In the genomic region with DNA sequence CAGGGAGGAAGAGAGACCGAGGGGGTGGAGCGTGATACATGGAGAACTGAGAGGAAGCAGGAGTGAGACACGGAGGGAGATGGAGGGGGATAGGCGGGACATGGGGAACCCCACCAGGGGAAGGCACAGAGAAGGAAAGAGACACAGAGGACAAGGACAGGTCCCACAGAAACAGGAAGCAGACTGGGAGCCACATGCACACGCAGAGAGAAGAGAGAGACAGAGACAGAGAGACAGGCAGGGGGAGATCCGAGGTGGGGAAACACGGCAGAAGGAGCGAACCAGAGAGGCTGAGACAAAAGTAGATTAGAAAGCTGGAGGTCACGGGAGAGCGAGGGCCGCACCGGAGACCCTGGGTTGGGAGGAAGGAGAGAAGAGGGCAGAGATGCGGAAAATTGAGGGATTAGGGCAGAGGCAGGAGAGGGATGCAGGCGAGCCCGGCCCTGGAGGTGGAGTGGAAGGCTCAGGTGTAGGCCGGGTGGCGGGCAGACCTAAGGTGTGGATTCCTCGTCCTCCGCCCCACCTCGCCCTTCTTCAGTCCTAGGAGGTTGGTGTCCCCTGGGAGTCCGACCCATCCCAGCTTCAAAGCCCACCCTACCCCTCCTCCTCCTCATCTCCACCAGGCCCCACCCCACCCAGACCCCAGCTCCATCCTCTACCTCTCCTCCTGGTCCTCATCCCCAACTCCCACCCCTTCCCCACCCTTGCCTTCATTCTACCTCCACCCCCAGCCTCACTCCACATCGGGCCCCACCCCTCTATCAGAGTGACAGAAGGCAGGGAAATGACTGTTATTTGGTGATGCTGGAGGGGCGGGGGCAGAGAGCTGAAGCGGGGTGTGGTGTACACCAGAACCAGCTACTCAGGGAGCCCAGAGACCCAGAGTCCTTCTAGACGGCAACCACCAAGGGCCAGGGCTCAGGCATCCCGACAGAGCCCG, we compare ENCODE assay signal across 26 cellular contexts. TPM values are rescaled to one million over a fixed set of nuclear protein-coding genes. Genes with fewer than 3 reads are reported as not detected.
DNase-seq lines count a peak whose midpoint lies in the region; ATAC-seq, FAIRE-seq and TF ChIP-seq lines count a peak whose summit lies in the region.
"Had no signal": no experiment of that assay in that cellular context is flagged by ENCODE, and none has a peak within 500 bp of the region (broad histone marks: within the 10 kb centered on the region; RNA-seq: fewer than 3 reads in every experiment).

No MANE protein-coding gene starts in this region.

- no peaks in the 10 kb centered on the region for H3K4me1 ChIP-seq in body of pancreas
- H3K4me1 ChIP-seq: psoas muscle had no signal

- H3K4me3 ChIP-seq in body of pancreas = no peak overlapping the region
- H3K4me3 ChIP-seq: psoas muscle, SK-N-MC, skin epidermis, thoracic aorta had no signal

- H3K27me3 Mint-ChIP-seq in stimulated activated naive CD8-positive, alpha-beta T cell treated with anti-CD3 and anti-CD28 coated beads, Interleukin-15, amount 100 ng/mL, for 72 hours = peaks cover 21% of the 10 kb centered on the region
- peaks cover 8% of the 10 kb centered on the region in 2 donors for H3K27me3 Mint-ChIP-seq in T-cell
- peaks cover 27% of the 10 kb centered on the region for H3K27me3 Mint-ChIP-seq in dendritic cell treated with granulocyte-macrophage colony-stimulating factor and Interleukin-4, amounts not matched to agents 40 ng/mL and 50 ng/mL, for 4 days
- peaks cover 17 to 20% of the 10 kb centered on the region in 2 donors for H3K27me3 Mint-ChIP-seq in stimulated activated naive B cell treated with anti-CD40 and anti-IgM and Interleukin-4, amounts not matched to agents 10 μg/mL and 1 μg/mL and 100 μg/mL, for 72 hours
- H3K27me3 Mint-ChIP-seq: activated CD4-positive, alpha-beta memory T cell treated with anti-CD3 and anti-CD28 coated beads for 36 hours had no signal

- no peak for DNase-seq in stimulated activated naive CD8-positive, alpha-beta T cell treated with anti-CD3 and anti-CD28 coated beads, Interleukin-15, amount 100 ng/mL, for 72 hours
- no peak for DNase-seq in stimulated activated naive CD8-positive, alpha-beta T cell treated with anti-CD3 and anti-CD28 coated beads, Interleukin-15, Interleukin-2, amounts not matched to agents 100 U/mL and 50 U/mL, for 24 hours
- no peak for DNase-seq in T-cell
- no peak for DNase-seq in stimulated activated naive B cell treated with anti-CD40 and anti-IgM and Interleukin-4, amounts not matched to agents 10 μg/mL and 1 μg/mL and 100 μg/mL, for 72 hours
- DNase-seq in kidney tubule cell (ENCODE audit: low spot score) = no peak
- DNase-seq in frontal cortex (ENCODE audit: low spot score in 2 of 2) = no peak
- no peak for DNase-seq in body of pancreas
- DNase-seq: activated CD4-positive, alpha-beta memory T cell treated with anti-CD3 and anti-CD28 coated beads for 36 hours; activated naive CD4-positive, alpha-beta T cell treated with Interleukin-2 at 50 U/mL for 16 hours; anterior cingulate cortex; central memory CD4-positive, alpha-beta T cell; GOT3; left ventricle myocardium superior; NCI-H1417 treated with DMSO at 0.1 percent for 48 hours; NCI-H510A; stimulated activated CD4-positive, alpha-beta T cell treated with anti-CD3 and anti-CD28 coated beads, Interleukin-1b, Interleukin-23, amount 100 ng/mL, for 48 hours; T-helper 9 cell had no signal

- peak overlapping the region; percentile 6 to 32 for H3K4me3 Mint-ChIP-seq in stimulated activated naive CD8-positive, alpha-beta T cell treated with anti-CD3 and anti-CD28 coated beads, Interleukin-15, amount 100 ng/mL, for 72 hours
- peak overlapping the region in 2 of 3 donors; percentile 14 to 33 for H3K4me3 Mint-ChIP-seq in T-cell
- H3K4me3 Mint-ChIP-seq in dendritic cell treated with granulocyte-macrophage colony-stimulating factor and Interleukin-4, amounts not matched to agents 40 ng/mL and 50 ng/mL, for 4 days = no peak overlapping the region
- H3K4me3 Mint-ChIP-seq in stimulated activated naive B cell treated with anti-CD40 and anti-IgM and Interleukin-4, amounts not matched to agents 10 μg/mL and 1 μg/mL and 100 μg/mL, for 72 hours = peak overlapping the region; percentile 40 to 50
- H3K4me3 Mint-ChIP-seq: activated CD4-positive, alpha-beta memory T cell treated with anti-CD3 and anti-CD28 coated beads for 36 hours had no signal

- H3K9me3 Mint-ChIP-seq in stimulated activated naive CD8-positive, alpha-beta T cell treated with anti-CD3 and anti-CD28 coated beads, Interleukin-15, amount 100 ng/mL, for 72 hours = no peaks in the 10 kb centered on the region
- H3K9me3 Mint-ChIP-seq in T-cell = no peaks in the 10 kb centered on the region
- H3K9me3 Mint-ChIP-seq in dendritic cell treated with granulocyte-macrophage colony-stimulating factor and Interleukin-4, amounts not matched to agents 40 ng/mL and 50 ng/mL, for 4 days = no peaks in the 10 kb centered on the region
- no peaks in the 10 kb centered on the region for H3K9me3 Mint-ChIP-seq in stimulated activated naive B cell treated with anti-CD40 and anti-IgM and Interleukin-4, amounts not matched to agents 10 μg/mL and 1 μg/mL and 100 μg/mL, for 72 hours
- H3K9me3 Mint-ChIP-seq: activated CD4-positive, alpha-beta memory T cell treated with anti-CD3 and anti-CD28 coated beads for 36 hours had no signal

- CTCF ChIA-PET in T-cell (lab: Charles Lee) = interaction anchor here in 1 of 2 donors (0.6 kb wide), 1 partner anchor 46 kb away, joined by 3 read pairs; no protein-coding TSS in a partner anchor

- H3K9me3 ChIP-seq in body of pancreas = no peaks in the 10 kb centered on the region
- H3K9me3 ChIP-seq: psoas muscle, thoracic aorta had no signal

- H3K36me3 ChIP-seq in body of pancreas (replicated peaks in 1 of 2; ENCODE audit: insufficient read depth in 1 of 2, low read depth in 2 of 2) = no peaks in the 10 kb centered on the region
- H3K36me3 ChIP-seq: thoracic aorta had no signal

- no peak overlapping the region for H3K27ac ChIP-seq in body of pancreas
- H3K27ac ChIP-seq: psoas muscle, SK-N-MC, skin epidermis, thoracic aorta had no signal

- POLR2A ChIA-PET in T-cell (lab: Charles Lee) = no interaction called here

- no peak for ATAC-seq in stimulated activated naive CD8-positive, alpha-beta T cell treated with anti-CD3 and anti-CD28 coated beads, Interleukin-15, amount 100 ng/mL, for 72 hours
- ATAC-seq in stimulated activated naive CD8-positive, alpha-beta T cell treated with anti-CD3 and anti-CD28 coated beads, Interleukin-15, Interleukin-2, amounts not matched to agents 100 U/mL and 50 U/mL, for 24 hours = no peak
- ATAC-seq in T-cell (replicated peaks in 1 of 4) = peak in 1 of 4 experiments; percentile 23
- peak; percentile 48 to 57 for ATAC-seq in stimulated activated naive B cell treated with anti-CD40 and anti-IgM and Interleukin-4, amounts not matched to agents 10 μg/mL and 1 μg/mL and 100 μg/mL, for 72 hours (replicated peaks)
- ATAC-seq in body of pancreas = no peak
- ATAC-seq: left ventricle myocardium superior, psoas muscle had no signal

- H3K27me3 ChIP-seq in body of pancreas = peaks cover 0 to 11% of the 10 kb centered on the region in 2 donors

- intact Hi-C loops in dendritic cell treated with granulocyte-macrophage colony-stimulating factor and Interleukin-4, amounts not matched to agents 40 ng/mL and 50 ng/mL, for 4 days (cut with micrococcal nuclease) = no loop called here
- intact Hi-C loops in body of pancreas (cut with DNase I) = no loop called here

- peaks cover 26% of the 10 kb centered on the region for H3K4me1 Mint-ChIP-seq in stimulated activated naive CD8-positive, alpha-beta T cell treated with anti-CD3 and anti-CD28 coated beads, Interleukin-15, amount 100 ng/mL, for 72 hours
- H3K4me1 Mint-ChIP-seq in T-cell = peaks cover 14 to 21% (median 17%) of the 10 kb centered on the region in 3 donors
- peaks cover 20% of the 10 kb centered on the region for H3K4me1 Mint-ChIP-seq in dendritic cell treated with granulocyte-macrophage colony-stimulating factor and Interleukin-4, amounts not matched to agents 40 ng/mL and 50 ng/mL, for 4 days (ENCODE audit: low read depth)
- peaks cover 18 to 26% of the 10 kb centered on the region in 2 donors for H3K4me1 Mint-ChIP-seq in stimulated activated naive B cell treated with anti-CD40 and anti-IgM and Interleukin-4, amounts not matched to agents 10 μg/mL and 1 μg/mL and 100 μg/mL, for 72 hours

- 37% methylated on average over 27 of the region's 27 CpGs for WGBS in body of pancreas, 2 donors

- peaks cover 4% of the 10 kb centered on the region for H3K36me3 Mint-ChIP-seq in T-cell
- H3K36me3 Mint-ChIP-seq in dendritic cell treated with granulocyte-macrophage colony-stimulating factor and Interleukin-4, amounts not matched to agents 40 ng/mL and 50 ng/mL, for 4 days (ENCODE audit: low read depth) = no peaks in the 10 kb centered on the region
- no peaks in the 10 kb centered on the region for H3K36me3 Mint-ChIP-seq in stimulated activated naive B cell treated with anti-CD40 and anti-IgM and Interleukin-4, amounts not matched to agents 10 μg/mL and 1 μg/mL and 100 μg/mL, for 72 hours
- H3K36me3 Mint-ChIP-seq: activated CD4-positive, alpha-beta memory T cell treated with anti-CD3 and anti-CD28 coated beads for 36 hours had no signal

- no peak for FAIRE-seq in frontal cortex (lab: Jason Lieb, UNC)

- peak overlapping the region in 1 of 2 donors; percentile 83 for H3K27ac Mint-ChIP-seq in stimulated activated naive CD8-positive, alpha-beta T cell treated with anti-CD3 and anti-CD28 coated beads, Interleukin-15, amount 100 ng/mL, for 72 hours
- H3K27ac Mint-ChIP-seq in T-cell = peak overlapping the region in 1 of 2 donors; percentile 31
- H3K27ac Mint-ChIP-seq in dendritic cell treated with granulocyte-macrophage colony-stimulating factor and Interleukin-4, amounts not matched to agents 40 ng/mL and 50 ng/mL, for 4 days = peak overlapping the region; percentile 3
- H3K27ac Mint-ChIP-seq in stimulated activated naive B cell treated with anti-CD40 and anti-IgM and Interleukin-4, amounts not matched to agents 10 μg/mL and 1 μg/mL and 100 μg/mL, for 72 hours = peak overlapping the region; percentile 43
- H3K27ac Mint-ChIP-seq: activated CD4-positive, alpha-beta memory T cell treated with anti-CD3 and anti-CD28 coated beads for 36 hours had no signal

- TF ChIP-seq POLR2A in body of pancreas (IDR thresholded peaks at IDR 0.05) = no peak

- TF ChIP-seq CTCF in body of pancreas (IDR thresholded peaks at IDR 0.05) = no peak

RNA-seq across cellular contexts. Expression of gene ERFL, which starts 6.7 kb away (rescaled TPM):
- total RNA-seq in T-cell (1 to 10 TPM; 5.9 to 8.5 (median 6.3) TPM), frontal cortex (not detected), body of pancreas (not detected)
- total RNA-seq: Daoy, epithelial cell of proximal tubule, fibroblast of villous mesenchyme, left ventricle myocardium superior, psoas muscle, RPMI7951 had no signal

RNA-seq across cellular contexts. Expression of gene RABAC1, which starts 37.6 kb away (rescaled TPM):
- total RNA-seq in T-cell = 100 to 1,000 TPM in 4 of 5 donors, 10 to 100 TPM in 1; 67.0 to 143 (median 131) TPM
- total RNA-seq in frontal cortex = 90.9 TPM
- 10 to 100 TPM; 87.3 to 88.5 TPM for total RNA-seq in body of pancreas

RNA-seq across cellular contexts. Expression of gene ARHGEF1, which starts 38.6 kb away (rescaled TPM):
- total RNA-seq in T-cell = 1,000 to 10,000 TPM; 1,130 to 1,360 (median 1,288) TPM
- 10.2 TPM for total RNA-seq in frontal cortex
- total RNA-seq in body of pancreas = 100 to 1,000 TPM in 1 of 2 donors, 10 to 100 TPM in 1; 43.8 to 104 TPM

RNA-seq across cellular contexts. Expression of gene CD79A, which starts 44.5 kb away (rescaled TPM):
- total RNA-seq in T-cell (10 to 100 TPM; 15.9 to 51.1 (median 19.0) TPM), frontal cortex (not detected), body of pancreas (not detected)
- total RNA-seq: Daoy, epithelial cell of proximal tubule, fibroblast of villous mesenchyme, left ventricle myocardium superior, RPMI7951, thoracic aorta had no signal

Comparison
In these comparisons a context has a peak if more than half of its experiments do, and no peak if none do; other contexts are left out.
1. ATAC-seq: peak in stimulated activated naive B cell treated with anti-CD40 and anti-IgM and Interleukin-4, amounts not matched to agents 10 μg/mL and 1 μg/mL and 100 μg/mL, for 72 hours (2 of 2); none in stimulated activated naive CD8-positive, alpha-beta T cell treated with anti-CD3 and anti-CD28 coated beads, Interleukin-15, amount 100 ng/mL, for 72 hours (single experiment), stimulated activated naive CD8-positive, alpha-beta T cell treated with anti-CD3 and anti-CD28 coated beads, Interleukin-15, Interleukin-2, amounts not matched to agents 100 U/mL and 50 U/mL, for 24 hours (single experiment) and body of pancreas (single experiment).
2. RNA of gene ARHGEF1, which starts 38.6 kb away (total RNA-seq): 1,130 to 1,360 TPM in T-cell; 43.8 to 104 TPM in body of pancreas and 10.2 TPM in frontal cortex (single experiment); every median in the first group is over 10 times any median in the second.